8 cellular contexts compared by ENCODE assay signal in genomic region chr10:73168486-73168844, GRCh38. TPM values are rescaled to one million over a fixed set of nuclear protein-coding genes. Genes with fewer than 3 reads are reported as not detected.
DNase-seq lines count a peak whose midpoint lies in the region; ATAC-seq, FAIRE-seq and TF ChIP-seq lines count a peak whose summit lies in the region.

No MANE protein-coding gene starts in this region.

- no peaks in the 10 kb centered on the region for H3K9me3 ChIP-seq in GM23248 (ENCODE audit: low read depth)
- no peaks in the 10 kb centered on the region for H3K9me3 ChIP-seq in RWPE2 (ENCODE audit: severe bottlenecking)
- H3K9me3 ChIP-seq in fibroblast of lung (ENCODE audit: control insufficient read depth, insufficient read depth, low read depth, low read length): no peaks in the 10 kb centered on the region
- no peaks in the 10 kb centered on the region for H3K9me3 ChIP-seq in ovary

- H2AFZ ChIP-seq in GM23248: peak overlapping the region; percentile 89
- H2AFZ ChIP-seq in fibroblast of lung (ENCODE audit: low read length): peak overlapping the region; percentile 34

- H4K20me1 ChIP-seq in GM23248 (ENCODE audit: insufficient read depth) (no peaks in the 10 kb centered on the region), fibroblast of lung (ENCODE audit: control insufficient read depth, extremely low read depth, insufficient read depth, low read length) (no peaks in the 10 kb centered on the region)

- TF ChIP-seq POLR2A in ovary (IDR thresholded peaks at IDR 0.05): no peak

- no peaks in the 10 kb centered on the region for H3K36me3 ChIP-seq in GM23248 (ENCODE audit: low read depth)
- H3K36me3 ChIP-seq in RWPE2 (ENCODE audit: low read depth): peaks cover 24% of the 10 kb centered on the region
- H3K36me3 ChIP-seq in fibroblast of lung (ENCODE audit: control insufficient read depth, insufficient read depth, low read length): no peaks in the 10 kb centered on the region
- no peaks in the 10 kb centered on the region for H3K36me3 ChIP-seq in ovary

- H3K9ac ChIP-seq in GM23248 (peak overlapping the region; percentile 99), fibroblast of lung (ENCODE audit: insufficient read depth, low read length) (peak overlapping the region; percentile 86)

- TF ChIP-seq CTCF in D721Med (IDR thresholded peaks at IDR 0.05; ENCODE audit: insufficient read depth, missing control alignments) (no peak), RWPE2 (IDR thresholded peaks at IDR 0.05; ENCODE audit: poor library complexity, severe bottlenecking) (no peak), fibroblast of lung (conservative IDR thresholded peaks at IDR 0.05 in 1 of 2, IDR thresholded peaks at IDR 0.05 in 1 of 2; ENCODE audit: low read depth in 1 of 2, low read length in 2 of 2) (no peak), ovary (IDR thresholded peaks at IDR 0.05) (no peak)

- FAIRE-seq in D721Med (lab: Jason Lieb, UNC): peak; percentile 35

- in situ Hi-C loops in GM23248 (cut with MboI): no loop called here

- H3K4me1 ChIP-seq in GM23248 (ENCODE audit: insufficient read depth) (peaks cover 16% of the 10 kb centered on the region), RWPE2 (ENCODE audit: insufficient read depth, poor library complexity, severe bottlenecking) (peaks cover 10% of the 10 kb centered on the region), fibroblast of lung (ENCODE audit: control insufficient read depth, extremely low read depth, insufficient read depth, low read length) (no peaks in the 10 kb centered on the region), ovary (ENCODE audit: insufficient read depth) (peaks cover 1% of the 10 kb centered on the region)

- H3K27ac ChIP-seq in GM23248: peak overlapping the region; percentile 97
- peak overlapping the region; percentile 63 for H3K27ac ChIP-seq in RWPE2 (ENCODE audit: poor library complexity, severe bottlenecking)
- H3K27ac ChIP-seq in fibroblast of lung (ENCODE audit: insufficient read depth, low read length): peak overlapping the region; percentile 91
- H3K27ac ChIP-seq in ovary: peak overlapping the region; percentile 89 to 90

- H3F3A ChIP-seq in GM23248 (ENCODE audit: insufficient read depth): peaks cover 23% of the 10 kb centered on the region

- WGBS in GM23248 (ENCODE audit: low coverage in 1 of 2, low lambda C conversion rate in 2 of 2, missing lambda C conversion rate in 2 of 2), 2 experiments: 1 to 5% methylated on average over 6 of the region's 6 CpGs
- 0% methylated on average over 6 of the region's 6 CpGs for WGBS in ovary, 3 donors

- H3K79me2 ChIP-seq in GM23248 (ENCODE audit: insufficient read depth) (peaks cover 66% of the 10 kb centered on the region), fibroblast of lung (ENCODE audit: control insufficient read depth, insufficient read depth, low read length) (peaks cover 36% of the 10 kb centered on the region)

- no peak for TF ChIP-seq EP300 in ovary (IDR thresholded peaks at IDR 0.05)

- peak overlapping the region; percentile 98 for H3K4me3 ChIP-seq in GM23248
- peak overlapping the region; percentile 81 for H3K4me3 ChIP-seq in RWPE2 (ENCODE audit: severe bottlenecking)
- H3K4me3 ChIP-seq in fibroblast of lung (replicated peaks in 1 of 4; ENCODE audit: control extremely low read depth in 1 of 4, insufficient read depth in 1 of 4, low read depth in 3 of 4, low read length in 4 of 4): peak overlapping the region; percentile 66 to 98 (median 80)
- peak overlapping the region; percentile 82 for H3K4me3 ChIP-seq in ovary

- peak; percentile 51; the same call in 2 of the 3 replicates for ATAC-seq in RWPE2 (ENCODE audit: low read depth)

- peak overlapping the region; percentile 97 for H3K4me2 ChIP-seq in GM23248 (ENCODE audit: unreplicated experiment)
- peak overlapping the region; percentile 77 for H3K4me2 ChIP-seq in fibroblast of lung (ENCODE audit: extremely low read depth, insufficient read depth, low read length)

- no peaks in the 10 kb centered on the region for H3K27me3 ChIP-seq in GM23248 (replicated peaks; ENCODE audit: insufficient read depth)
- H3K27me3 ChIP-seq in RWPE2 (ENCODE audit: insufficient read depth, poor library complexity, severe bottlenecking): no peaks in the 10 kb centered on the region
- H3K27me3 ChIP-seq in fibroblast of lung (ENCODE audit: control insufficient read depth, insufficient read depth, low read length): no peaks in the 10 kb centered on the region
- H3K27me3 ChIP-seq in ovary: no peaks in the 10 kb centered on the region

- DNase-seq in D721Med (ENCODE audit: insufficient read length, low spot score) (no peak), GM23248 (no peak), RWPE2 (ENCODE audit: low spot score) (no peak), fibroblast of lung (ENCODE audit: low read depth in 2 of 2) (no peak), ovary (no peak), mucosa of gallbladder (ENCODE audit: low spot score) (no peak)
- DNase-seq in stimulated activated naive CD4-positive, alpha-beta T cell (lab: John Stamatoyannopoulos, UW): no peak
- no peak for DNase-seq in activated CD4-positive, CD25-positive, alpha-beta regulatory T cell (lab: John Stamatoyannopoulos, UW)

- no peaks in the 10 kb centered on the region for H3K9me2 ChIP-seq in GM23248 (ENCODE audit: insufficient read depth)

- intact Hi-C loops in ovary (cut with DNase I): no loop called here

RNA-seq across cellular contexts. Expression of gene FAM149B1, which starts 0.5 kb away (rescaled TPM):
- total RNA-seq in GM23248 (2014; rRNA removed; shearing (Covaris generic)): 23.3 and 26.7 TPM in 2 replicates
- polyA plus RNA-seq in GM23248 (2016; fragmentation: Nextera tagmentation; extraction: Ambion mirVana) (7.1 and 7.4 TPM in 2 replicates), fibroblast of lung (22.8 and 38.9 TPM in 2 replicates), ovary (10 to 100 TPM; 14.4 to 34.8 TPM)
- total RNA-seq in fibroblast of lung (35.4 and 44.9 TPM in 2 replicates), ovary (10 to 100 TPM; 11.7 to 27.8 (median 23.2) TPM), mucosa of gallbladder (27.9 TPM)
- 15.9 and 22.2 TPM in 2 replicates for polyA plus RNA-seq in fibroblast of lung (2012)
- 35.4 and 58.6 TPM in 2 replicates for polyA minus RNA-seq in fibroblast of lung (ENCODE audit: low replicate concordance)

RNA-seq across cellular contexts. Expression of gene ECD, which starts 0.7 kb away (rescaled TPM):
- 20.2 and 21.3 TPM in 2 replicates for total RNA-seq in GM23248 (2014; rRNA removed; shearing (Covaris generic))
- polyA plus RNA-seq in GM23248 (2016; fragmentation: Nextera tagmentation; extraction: Ambion mirVana): 36.0 and 37.3 TPM in 2 replicates
- 18.2 and 22.0 TPM in 2 replicates for total RNA-seq in fibroblast of lung
- 40.9 and 45.4 TPM in 2 replicates for polyA plus RNA-seq in fibroblast of lung
- polyA plus RNA-seq in fibroblast of lung (2012): 22.3 and 26.0 TPM in 2 replicates
- polyA minus RNA-seq in fibroblast of lung (ENCODE audit: low replicate concordance): 14.9 and 16.5 TPM in 2 replicates
- total RNA-seq in ovary: 10 to 100 TPM; 21.6 to 26.9 (median 22.8) TPM
- polyA plus RNA-seq in ovary: 10 to 100 TPM; 14.7 to 28.2 TPM
- total RNA-seq in mucosa of gallbladder: 22.1 TPM

RNA-seq across cellular contexts. Expression of gene NUDT13, which starts 58.2 kb away (rescaled TPM):
- total RNA-seq in GM23248 (2014; rRNA removed; shearing (Covaris generic)): 0.51 and 1.7 TPM in 2 replicates
- polyA plus RNA-seq in GM23248 (2016; fragmentation: Nextera tagmentation; extraction: Ambion mirVana): 1.2 and 1.4 TPM in 2 replicates
- 2.1 and 2.6 TPM in 2 replicates for total RNA-seq in fibroblast of lung
- 1.3 and 1.8 TPM in 2 replicates for polyA plus RNA-seq in fibroblast of lung
- polyA plus RNA-seq in fibroblast of lung (2012): 1.5 and 2.0 TPM in 2 replicates
- polyA minus RNA-seq in fibroblast of lung (ENCODE audit: low replicate concordance): not detected in 2 replicates
- 1 to 10 TPM in 6 of 7 donors, under 1 TPM in 1; 0.86 to 1.9 (median 1.5) TPM for total RNA-seq in ovary
- 1 to 10 TPM; 1.9 to 2.6 TPM for polyA plus RNA-seq in ovary
- total RNA-seq in mucosa of gallbladder: 2.7 TPM
